Comparison of ENCODE assay signal across 12 cellular contexts in genomic region chr3:119302697-119303630, GRCh38. TPM values are rescaled to one million over a fixed set of nuclear protein-coding genes. Genes with fewer than 3 reads are reported as not detected.
A peak's percentile ranks its signal among the peaks of the same experiment; 100 is the strongest.
DNase-seq lines count a peak whose midpoint lies in the region; ATAC-seq and TF ChIP-seq lines count a peak whose summit lies in the region.
"Had no signal": no experiment of that assay in that cellular context is flagged by ENCODE, and none has a peak within 500 bp of the region (broad histone marks: within the 10 kb centered on the region; RNA-seq: fewer than 3 reads in every experiment).

No MANE protein-coding gene starts in this region.

- no peak for TF ChIP-seq CTCF in breast epithelium (IDR thresholded peaks at IDR 0.05)
- no peak for TF ChIP-seq CTCF in coronary artery (IDR thresholded peaks at IDR 0.05)

- TF ChIP-seq POLR2A in breast epithelium (IDR thresholded peaks at IDR 0.05), result no peak

- H3K9me3 ChIP-seq in breast epithelium, result no peaks in the 10 kb centered on the region
- H3K9me3 ChIP-seq: right lobe of liver had no signal

- H3K4me3 ChIP-seq in breast epithelium, result no peak overlapping the region
- H3K4me3 ChIP-seq in coronary artery, result no peak overlapping the region
- H3K4me3 ChIP-seq: right lobe of liver had no signal

- ATAC-seq in GM18499 (IDR thresholded peaks at IDR 0.05; ENCODE audit: insufficient read depth, unreplicated experiment) (peak; percentile 55), GM21447 (IDR thresholded peaks at IDR 0.05; ENCODE audit: unreplicated experiment) (peak; percentile 59), HG03280 (IDR thresholded peaks at IDR 0.05; ENCODE audit: unreplicated experiment) (peak; percentile 60)

- no peaks in the 10 kb centered on the region for H3K36me3 ChIP-seq in breast epithelium
- H3K36me3 ChIP-seq: right lobe of liver had no signal

- peak; percentile 46 for DNase-seq in glomerular visceral epithelial cell (ENCODE audit: extremely low spot score)
- DNase-seq in NCI-H2171 (lab: John Stamatoyannopoulos, UW), result no peak
- no peak for DNase-seq in activated CD4-positive, CD25-positive, alpha-beta regulatory T cell treated with anti-CD3 and anti-CD28 coated beads, Interleukin-2, amount 50 U/mL, for 72 hours
- DNase-seq in breast epithelium (ENCODE audit: low spot score in 2 of 2), result no peak
- DNase-seq in coronary artery (ENCODE audit: low spot score), result no peak
- DNase-seq: activated CD8-positive, alpha-beta memory T cell treated with anti-CD3 and anti-CD28 coated beads for 24 hours; DMS79; right lobe of liver had no signal

- H3K27me3 ChIP-seq in breast epithelium, result no peaks in the 10 kb centered on the region
- H3K27me3 ChIP-seq: right lobe of liver had no signal

- H3K27ac ChIP-seq in breast epithelium (no peak overlapping the region), coronary artery (peak overlapping the region in 1 of 2 donors; percentile 44)
- H3K27ac ChIP-seq: HL-60, right lobe of liver had no signal

- intact Hi-C loops in breast epithelium (cut with DNase I; ENCODE audit: low total_unique reads), result no loop called here

- peaks cover 0 to 3% of the 10 kb centered on the region in 2 donors for H3K4me1 ChIP-seq in breast epithelium
- H3K4me1 ChIP-seq: right lobe of liver had no signal

RNA-seq across cellular contexts. Expression of gene ARHGAP31, which starts 8.8 kb away (rescaled TPM):
- total RNA-seq in breast epithelium, result 10 to 100 TPM; 11.6 to 19.3 (median 18.2) TPM
